9 cellular contexts compared by ENCODE assay signal in genomic region chr22:26585104-26585790, GRCh38. TPM values are rescaled to one million over a fixed set of nuclear protein-coding genes. Genes with fewer than 3 reads are reported as not detected.
DNase-seq lines count a peak whose midpoint lies in the region; ATAC-seq and TF ChIP-seq lines count a peak whose summit lies in the region.
"Had no signal": no experiment of that assay in that cellular context is flagged by ENCODE, and none has a peak within 500 bp of the region (broad histone marks: within the 10 kb centered on the region; RNA-seq: fewer than 3 reads in every experiment).

No MANE protein-coding gene starts in this region.

- no peaks in the 10 kb centered on the region for H3K36me3 ChIP-seq in uterus

- TF ChIP-seq CTCF in uterus (IDR thresholded peaks at IDR 0.05), result no peak

- no peaks in the 10 kb centered on the region for H3K36me3 Mint-ChIP-seq in activated naive CD4-positive, alpha-beta T cell treated with anti-CD3 and anti-CD28 coated beads, Interleukin-2, amount 50 U/mL, for 24 hours
- peaks cover 38% of the 10 kb centered on the region for H3K36me3 Mint-ChIP-seq in activated naive CD8-positive, alpha-beta T cell treated with anti-CD3 and anti-CD28 coated beads for 36 hours

- no peaks in the 10 kb centered on the region for H3K9me3 Mint-ChIP-seq in activated naive CD4-positive, alpha-beta T cell treated with anti-CD3 and anti-CD28 coated beads, Interleukin-2, amount 50 U/mL, for 24 hours
- H3K9me3 Mint-ChIP-seq in activated naive CD8-positive, alpha-beta T cell treated with anti-CD3 and anti-CD28 coated beads for 36 hours, result peaks cover 7% of the 10 kb centered on the region

- H3K4me3 Mint-ChIP-seq in activated naive CD4-positive, alpha-beta T cell treated with anti-CD3 and anti-CD28 coated beads, Interleukin-2, amount 50 U/mL, for 24 hours, result peak overlapping the region; percentile 36
- H3K4me3 Mint-ChIP-seq in activated naive CD8-positive, alpha-beta T cell treated with anti-CD3 and anti-CD28 coated beads for 36 hours, result peak overlapping the region; percentile 8

- DNase-seq in activated naive CD4-positive, alpha-beta T cell (lab: John Stamatoyannopoulos, UW), result no peak
- DNase-seq in activated naive CD8-positive, alpha-beta T cell treated with anti-CD3 and anti-CD28 coated beads for 36 hours, result peak; percentile 22
- peak; percentile 67 for DNase-seq in iris pigment epithelial cell (ENCODE audit: low read depth)
- peak; percentile 19 to 32 for DNase-seq in uterus
- DNase-seq in NCI-H187 treated with DMSO at 0.1 percent for 48 hours (lab: John Stamatoyannopoulos, UW), result no peak
- no peak for DNase-seq in germinal center (ENCODE audit: low spot score)

- H3K4me1 ChIP-seq in uterus, result no peaks in the 10 kb centered on the region

- H3K27me3 ChIP-seq in uterus, result no peaks in the 10 kb centered on the region

- no peak overlapping the region for H3K4me3 ChIP-seq in uterus

- H3K4me1 Mint-ChIP-seq in activated naive CD4-positive, alpha-beta T cell treated with anti-CD3 and anti-CD28 coated beads, Interleukin-2, amount 50 U/mL, for 24 hours, result peaks cover 51% of the 10 kb centered on the region
- H3K4me1 Mint-ChIP-seq in activated naive CD8-positive, alpha-beta T cell treated with anti-CD3 and anti-CD28 coated beads for 36 hours, result peaks cover 66% of the 10 kb centered on the region

- H3K9me3 ChIP-seq in uterus, result no peaks in the 10 kb centered on the region

- no peak overlapping the region for H3K27ac Mint-ChIP-seq in activated naive CD4-positive, alpha-beta T cell treated with anti-CD3 and anti-CD28 coated beads, Interleukin-2, amount 50 U/mL, for 24 hours
- H3K27ac Mint-ChIP-seq in activated naive CD8-positive, alpha-beta T cell treated with anti-CD3 and anti-CD28 coated beads for 36 hours, result peak overlapping the region; percentile 75

- intact Hi-C loops in uterus (cut with DNase I; ENCODE audit: low total_unique reads), result no loop called here

- H3K27ac ChIP-seq in uterus, result no peak overlapping the region
- H3K27ac ChIP-seq: KMS-11 had no signal

- no peak for TF ChIP-seq POLR2A in uterus (IDR thresholded peaks at IDR 0.05)

- ATAC-seq in GM18867 (IDR thresholded peaks at IDR 0.05; ENCODE audit: unreplicated experiment), result no peak

- H3K27me3 Mint-ChIP-seq in activated naive CD4-positive, alpha-beta T cell treated with anti-CD3 and anti-CD28 coated beads, Interleukin-2, amount 50 U/mL, for 24 hours, result no peaks in the 10 kb centered on the region
- H3K27me3 Mint-ChIP-seq in activated naive CD8-positive, alpha-beta T cell treated with anti-CD3 and anti-CD28 coated beads for 36 hours, result no peaks in the 10 kb centered on the region

RNA-seq across cellular contexts. Expression of gene TPST2, which starts 4.7 kb away (rescaled TPM):
- 10 to 100 TPM; 32.1 to 35.0 TPM for total RNA-seq in activated naive CD8-positive, alpha-beta T cell treated with anti-CD3 and anti-CD28 coated beads for 36 hours
- total RNA-seq in uterus, result 10 to 100 TPM; 32.4 to 71.5 (median 43.8) TPM

RNA-seq across cellular contexts. Expression of gene CRYBB1, which starts 32.6 kb away (rescaled TPM):
- total RNA-seq in activated naive CD8-positive, alpha-beta T cell treated with anti-CD3 and anti-CD28 coated beads for 36 hours, result not detected
- 1 to 10 TPM in 1 of 4 donors, under 1 TPM in 1, not detected in 2; 0.55 to 4.1 TPM for total RNA-seq in uterus

RNA-seq across cellular contexts. Expression of gene CRYBA4, which starts 36.5 kb away (rescaled TPM):
- total RNA-seq in activated naive CD8-positive, alpha-beta T cell treated with anti-CD3 and anti-CD28 coated beads for 36 hours, result not detected
- not detected for total RNA-seq in uterus

Comparison
In these comparisons a context has a peak if more than half of its experiments do, and no peak if none do; other contexts are left out.
1. DNase-seq: peak in activated naive CD8-positive, alpha-beta T cell treated with anti-CD3 and anti-CD28 coated beads for 36 hours (single experiment), iris pigment epithelial cell (single experiment) and uterus (2 of 2); none in activated naive CD4-positive, alpha-beta T cell (0 of 4), NCI-H187 treated with DMSO at 0.1 percent for 48 hours (single experiment) and germinal center (single experiment).